In genomic region chr19:34712606-34713261, GRCh38 we compare ENCODE assay signal across 9 cellular contexts. TPM values are rescaled to one million over a fixed set of nuclear protein-coding genes. Genes with fewer than 3 reads are reported as not detected.
DNase-seq lines count a peak whose midpoint lies in the region; ATAC-seq and TF ChIP-seq lines count a peak whose summit lies in the region.
"Had no signal": no experiment of that assay in that cellular context is flagged by ENCODE, and none has a peak within 500 bp of the region (broad histone marks: within the 10 kb centered on the region; RNA-seq: fewer than 3 reads in every experiment).

No MANE protein-coding gene starts in this region.

- ATAC-seq in PC-3 = peak; percentile 68
- no peak for ATAC-seq in HG02970 (IDR thresholded peaks at IDR 0.05; ENCODE audit: low FRiP score, unreplicated experiment)
- ATAC-seq in GM21825 (IDR thresholded peaks at IDR 0.05; ENCODE audit: unreplicated experiment) = no peak

- H3K4me1 Mint-ChIP-seq in activated naive CD4-positive, alpha-beta T cell treated with anti-CD3 and anti-CD28 coated beads for 36 hours (ENCODE audit: low read depth) = no peaks in the 10 kb centered on the region
- H3K4me1 Mint-ChIP-seq in progenitor cell of endocrine pancreas (ENCODE audit: low read depth) = no peaks in the 10 kb centered on the region

- no peak overlapping the region for H3K27ac Mint-ChIP-seq in activated naive CD4-positive, alpha-beta T cell treated with anti-CD3 and anti-CD28 coated beads for 36 hours
- H3K27ac Mint-ChIP-seq in progenitor cell of endocrine pancreas = no peak overlapping the region
- H3K27ac Mint-ChIP-seq: activated naive CD4-positive, alpha-beta T cell treated with anti-CD3 and anti-CD28 coated beads, Interleukin-2, amount 50 U/mL, for 24 hours had no signal

- H3K27me3 ChIP-seq in Loucy (ENCODE audit: insufficient read depth, low read length, poor library complexity, severe bottlenecking) (no peaks in the 10 kb centered on the region), PC-3 (ENCODE audit: low read length) (no peaks in the 10 kb centered on the region)

- no peak overlapping the region for H3K4me3 Mint-ChIP-seq in activated naive CD4-positive, alpha-beta T cell treated with anti-CD3 and anti-CD28 coated beads for 36 hours
- H3K4me3 Mint-ChIP-seq in progenitor cell of endocrine pancreas (ENCODE audit: low read depth) = no peak overlapping the region
- H3K4me3 Mint-ChIP-seq: activated naive CD4-positive, alpha-beta T cell treated with anti-CD3 and anti-CD28 coated beads, Interleukin-2, amount 50 U/mL, for 24 hours had no signal

- H2AFZ ChIP-seq in Loucy (ENCODE audit: low read length) (no peak overlapping the region), PC-3 (ENCODE audit: low read length) (no peak overlapping the region)

- H3K9me3 ChIP-seq in Loucy (ENCODE audit: insufficient read depth, low read depth, low read length) = peaks cover 6% of the 10 kb centered on the region; the same call in 1 of the 2 replicates
- H3K9me3 ChIP-seq in PC-3 (ENCODE audit: low read length) = peaks cover 9% of the 10 kb centered on the region; the same call in 1 of the 2 replicates

- peaks cover 12% of the 10 kb centered on the region for H3K27me3 Mint-ChIP-seq in activated naive CD4-positive, alpha-beta T cell treated with anti-CD3 and anti-CD28 coated beads for 36 hours (ENCODE audit: low read depth)
- no peaks in the 10 kb centered on the region for H3K27me3 Mint-ChIP-seq in progenitor cell of endocrine pancreas

- BruUV-seq in PC-3 (replicated peaks; lab: Mats Ljungman, UMichigan) = no TSS peak

- POLR2A ChIA-PET in PC-3 (lab: Charles Lee; ENCODE audit: unreplicated experiment) = no interaction called here

- TF ChIP-seq CTCF in Loucy (conservative IDR thresholded peaks at IDR 0.05; ENCODE audit: low read length) (peak; percentile 79), PC-3 (conservative IDR thresholded peaks at IDR 0.05; ENCODE audit: low read depth, low read length) (peak; percentile 70), progenitor cell of endocrine pancreas (IDR thresholded peaks at IDR 0.05; ENCODE audit: unreplicated experiment) (peak; percentile 66)

- H3K4me1 ChIP-seq in Loucy (ENCODE audit: insufficient read depth, low read length, poor library complexity, severe bottlenecking) (no peaks in the 10 kb centered on the region), PC-3 (ENCODE audit: insufficient read depth, low read length) (no peaks in the 10 kb centered on the region)

- H3K9ac ChIP-seq in Loucy (ENCODE audit: low read depth, low read length, poor library complexity, severe bottlenecking) = no peak overlapping the region
- no peak overlapping the region for H3K9ac ChIP-seq in PC-3 (ENCODE audit: low read length)

- no peak overlapping the region for H3K27ac ChIP-seq in PC-3 (ENCODE audit: low read length)

- H3K36me3 ChIP-seq in Loucy (ENCODE audit: insufficient read depth, low read length) = no peaks in the 10 kb centered on the region
- no peaks in the 10 kb centered on the region for H3K36me3 ChIP-seq in PC-3 (ENCODE audit: low read depth, low read length)

- H3K9me2 ChIP-seq in Loucy (replicated peaks; ENCODE audit: low read depth, low read length) = no peaks in the 10 kb centered on the region
- H3K9me2 ChIP-seq in PC-3 (replicated peaks; ENCODE audit: low read length) = no peaks in the 10 kb centered on the region

- H4K20me1 ChIP-seq in Loucy (ENCODE audit: insufficient read depth, low read length, poor library complexity, severe bottlenecking) (no peaks in the 10 kb centered on the region), PC-3 (ENCODE audit: low read length) (no peaks in the 10 kb centered on the region)

- H3K4me3 ChIP-seq in Loucy (ENCODE audit: low read length, poor library complexity, severe bottlenecking) (no peak overlapping the region), PC-3 (ENCODE audit: low read length) (no peak overlapping the region)

- peaks cover 8% of the 10 kb centered on the region for H3K36me3 Mint-ChIP-seq in activated naive CD4-positive, alpha-beta T cell treated with anti-CD3 and anti-CD28 coated beads for 36 hours (ENCODE audit: low read depth)
- H3K36me3 Mint-ChIP-seq in progenitor cell of endocrine pancreas (ENCODE audit: insufficient read depth) = peaks cover 7% of the 10 kb centered on the region

- intact Hi-C loops in PC-3 (cut with micrococcal nuclease) = no loop called here
- intact Hi-C loops in activated naive CD4-positive, alpha-beta T cell treated with anti-CD3 and anti-CD28 coated beads for 36 hours (cut with micrococcal nuclease) = loop anchor here (1.0 kb wide), 3 partner anchors 73 to 211 kb away; no protein-coding TSS in a partner anchor

- H3K4me2 ChIP-seq in Loucy (ENCODE audit: low read depth, low read length, poor library complexity, severe bottlenecking) (no peak overlapping the region), PC-3 (ENCODE audit: low read length) (no peak overlapping the region)

- DNase-seq in Daoy (ENCODE audit: low read depth) (peak; percentile 65), PC-3 (peak; percentile 77), glomerular visceral epithelial cell (ENCODE audit: extremely low spot score) (peak; percentile 69), progenitor cell of endocrine pancreas (ENCODE audit: low spot score, unreplicated experiment) (no peak)
- peak; percentile 74 for DNase-seq in activated naive CD4-positive, alpha-beta T cell treated with anti-CD3 and anti-CD28 coated beads for 36 hours

- peaks cover 14% of the 10 kb centered on the region for H3K9me3 Mint-ChIP-seq in activated naive CD4-positive, alpha-beta T cell treated with anti-CD3 and anti-CD28 coated beads for 36 hours
- peaks cover 41% of the 10 kb centered on the region for H3K9me3 Mint-ChIP-seq in progenitor cell of endocrine pancreas (ENCODE audit: low read depth)

- CTCF ChIA-PET in PC-3 (lab: Charles Lee) = no interaction called here
- CTCF ChIA-PET in activated naive CD4-positive, alpha-beta T cell treated with anti-CD3 and anti-CD28 coated beads for 36 hours (lab: Charles Lee) = interaction anchor here (0.6 to 5.1 kb wide), 12 partner anchors 14 to 464 kb away, joined by 3 to 67 read pairs (median 3); no protein-coding TSS in a partner anchor

- H3K79me2 ChIP-seq in Loucy (ENCODE audit: insufficient read depth, low read length) = no peaks in the 10 kb centered on the region
- H3K79me2 ChIP-seq in PC-3 (ENCODE audit: low read length) = no peaks in the 10 kb centered on the region

- H3F3A ChIP-seq in Loucy (ENCODE audit: low read depth) (no peaks in the 10 kb centered on the region), PC-3 (ENCODE audit: low read length, unreplicated experiment) (no peaks in the 10 kb centered on the region)

RNA-seq across cellular contexts. Expression of gene ZNF181, which starts 21.3 kb away (rescaled TPM):
- total RNA-seq in Daoy (2014; rRNA removed; shearing (Covaris generic)) = 12.6 and 40.2 TPM in 2 replicates
- total RNA-seq in PC-3 (2014; rRNA removed) = 2.8 and 17.2 TPM in 2 replicates
- 1 to 10 TPM; 4.3 to 4.7 TPM for total RNA-seq in activated naive CD4-positive, alpha-beta T cell treated with anti-CD3 and anti-CD28 coated beads for 36 hours
- total RNA-seq in progenitor cell of endocrine pancreas = 10.1 and 10.3 TPM in 2 replicates

RNA-seq across cellular contexts. Expression of gene ZNF302, which starts 35.3 kb away (rescaled TPM):
- total RNA-seq in Daoy (2014; rRNA removed; shearing (Covaris generic)) = 12.2 and 22.9 TPM in 2 replicates
- total RNA-seq in PC-3 (2014; rRNA removed) (7.3 and 15.9 TPM in 2 replicates), progenitor cell of endocrine pancreas (40.1 and 41.9 TPM in 2 replicates)
- total RNA-seq in activated naive CD4-positive, alpha-beta T cell treated with anti-CD3 and anti-CD28 coated beads for 36 hours = 10 to 100 TPM; 13.1 to 13.6 TPM

RNA-seq across cellular contexts. Expression of gene SCGB2B2, which starts 35.8 kb away (rescaled TPM):
- not detected in 2 replicates for total RNA-seq in Daoy (2014; rRNA removed; shearing (Covaris generic))
- total RNA-seq in PC-3 (2014; rRNA removed) = not detected in 2 replicates
- under 1 TPM; 0.49 to 0.50 TPM for total RNA-seq in activated naive CD4-positive, alpha-beta T cell treated with anti-CD3 and anti-CD28 coated beads for 36 hours
- 0.47 and 0.84 TPM in 2 replicates for total RNA-seq in progenitor cell of endocrine pancreas
